ENCODE assay signal across 8 cellular contexts in genomic region chr12:71415336-71416231, GRCh38. TPM values are rescaled to one million over a fixed set of nuclear protein-coding genes. Genes with fewer than 3 reads are reported as not detected.
DNase-seq lines count a peak whose midpoint lies in the region; TF ChIP-seq lines count a peak whose summit lies in the region.

No MANE protein-coding gene starts in this region.

- H3K27ac ChIP-seq in HEK293 (ENCODE audit: extremely low read depth, low read depth, low read length) (no peak overlapping the region), SJSA1 (no peak overlapping the region)

- H3K36me3 Mint-ChIP-seq in T-helper 2 cell treated with Interferon-gamma antibody and Interleukin-4, amounts not matched to agents 5 μg/mL and 100 μg/mL, for 36 hours (ENCODE audit: low read depth) = no peaks in the 10 kb centered on the region

- no peaks in the 10 kb centered on the region for H3K4me1 Mint-ChIP-seq in T-helper 2 cell treated with Interferon-gamma antibody and Interleukin-4, amounts not matched to agents 5 μg/mL and 100 μg/mL, for 36 hours (ENCODE audit: low read depth)

- H3K4me1 ChIP-seq in HEK293 (ENCODE audit: control insufficient read depth, insufficient read depth, low read length) (no peaks in the 10 kb centered on the region), SJSA1 (replicated peaks) (no peaks in the 10 kb centered on the region)

- DNase-seq in ACHN (peak; percentile 76), GM06990 (ENCODE audit: extremely low read depth, insufficient read length) (no peak), M059J (ENCODE audit: low read depth) (peak; percentile 56), SJSA1 (ENCODE audit: low read depth in 1 of 2, low spot score in 2 of 2) (peak; percentile 39 to 40), epidermal melanocyte (ENCODE audit: insufficient read length, low spot score) (peak; percentile 67), myocyte (ENCODE audit: low read depth) (peak; percentile 77)
- DNase-seq in T-helper 2 cell treated with Interferon-gamma antibody and Interleukin-4, amounts not matched to agents 5 μg/mL and 100 μg/mL, for 36 hours (ENCODE audit: low spot score) = no peak

- H3K27me3 Mint-ChIP-seq in T-helper 2 cell treated with Interferon-gamma antibody and Interleukin-4, amounts not matched to agents 5 μg/mL and 100 μg/mL, for 36 hours (ENCODE audit: low read depth) = no peaks in the 10 kb centered on the region

- TF ChIP-seq CTCF in GM06990 (IDR thresholded peaks at IDR 0.05; ENCODE audit: insufficient read depth, low read length, poor library complexity, severe bottlenecking) = peak; percentile 78
- peak; percentile 52 for TF ChIP-seq CTCF in HEK293 (tag by site-specific recombination; IDR thresholded peaks at IDR 0.05)

- H3K9me3 Mint-ChIP-seq in T-helper 2 cell treated with Interferon-gamma antibody and Interleukin-4, amounts not matched to agents 5 μg/mL and 100 μg/mL, for 36 hours = peaks cover 3% of the 10 kb centered on the region

- CTCF ChIA-PET in HEK293 (lab: Yijun Ruan, JAX) = interaction anchor here (0.6 to 4.2 kb wide), 43 partner anchors 9 to 535 kb away, joined by 3 to 39 read pairs (median 4); no protein-coding TSS in a partner anchor

- H3K9me3 ChIP-seq in HEK293 (ENCODE audit: control insufficient read depth, insufficient read depth, low read depth, low read length) (no peaks in the 10 kb centered on the region; the same call in 1 of the 2 replicates), SJSA1 (replicated peaks) (no peaks in the 10 kb centered on the region)

- POLR2A ChIA-PET in HEK293 (lab: Yijun Ruan, JAX) = no interaction called here

- H3K27ac Mint-ChIP-seq in T-helper 2 cell treated with Interferon-gamma antibody and Interleukin-4, amounts not matched to agents 5 μg/mL and 100 μg/mL, for 36 hours = no peak overlapping the region

- no peak overlapping the region for H3K4me3 ChIP-seq in GM06990 (replicated peaks; ENCODE audit: low read depth, low read length)
- H3K4me3 ChIP-seq in HEK293 (ENCODE audit: low read depth, low read length) = no peak overlapping the region
- H3K4me3 ChIP-seq in SJSA1 = no peak overlapping the region

- H3K27me3 ChIP-seq in GM06990 (replicated peaks; ENCODE audit: control insufficient read depth, insufficient read depth, low read length) (no peaks in the 10 kb centered on the region), SJSA1 (replicated peaks) (no peaks in the 10 kb centered on the region)

- H3K4me3 Mint-ChIP-seq in T-helper 2 cell treated with Interferon-gamma antibody and Interleukin-4, amounts not matched to agents 5 μg/mL and 100 μg/mL, for 36 hours = no peak overlapping the region

- H3K36me3 ChIP-seq in GM06990 (ENCODE audit: control insufficient read depth, insufficient read depth, low read length) (no peaks in the 10 kb centered on the region), HEK293 (ENCODE audit: control insufficient read depth in 2 of 2, insufficient read depth in 1 of 2, low read length in 2 of 2) (no peaks in the 10 kb centered on the region), SJSA1 (no peaks in the 10 kb centered on the region)

- in situ Hi-C loops in ACHN (cut with HindIII; ENCODE audit: low pct_ligation_motif_present, low pct_unique_long_range_greater_than_20kb, low sequenced_read_pairs) = no loop called here

TF ChIP-seq in HEK293, 187 proteins besides CTCF, POLR2A, EP300 and RAD21 (continues in another document):
- TF ChIP-seq PRDM4 (tag by site-specific recombination; IDR thresholded peaks at IDR 0.05) (no peak), KLF17 (tag by site-specific recombination; IDR thresholded peaks at IDR 0.05) (no peak), ZNF544 (tag by site-specific recombination; IDR thresholded peaks at IDR 0.05) (no peak), ZSCAN30 (tag by site-specific recombination; IDR thresholded peaks at IDR 0.05) (peak; percentile 71; the same call in 1 of the 2 replicates), ZNF776 (tag by site-specific recombination; IDR thresholded peaks at IDR 0.05; ENCODE audit: borderline replicate concordance) (no peak), ZNF701 (tag by site-specific recombination; IDR thresholded peaks at IDR 0.05) (no peak), PRDM10 (tag by site-specific recombination; IDR thresholded peaks at IDR 0.05) (0 out of 2 replicates have a peak, but pooled peaks have one; percentile 16), ZNF654 (tag by site-specific recombination; IDR thresholded peaks at IDR 0.05; ENCODE audit: low read depth) (peak; percentile 89), ZNF48 (tag by site-specific recombination; IDR thresholded peaks at IDR 0.05) (no peak), ZNF433 (tag by site-specific recombination; IDR thresholded peaks at IDR 0.05; ENCODE audit: low read depth) (no peak), ZNF266 (tag by site-specific recombination; IDR thresholded peaks at IDR 0.05; ENCODE audit: low read depth) (no peak), ZNF645 (tag by site-specific recombination; IDR thresholded peaks at IDR 0.05) (no peak), ZNF529 (tag by site-specific recombination; IDR thresholded peaks at IDR 0.05; ENCODE audit: insufficient replicate concordance) (no peak), ZNF777 (tag by site-specific recombination; IDR thresholded peaks at IDR 0.05; ENCODE audit: borderline replicate concordance) (no peak), ZNF174 (tag by site-specific recombination; IDR thresholded peaks at IDR 0.05) (no peak), ZNF350 (tag by site-specific recombination; IDR thresholded peaks at IDR 0.05) (no peak), ZNF335 (tag by site-specific recombination; conservative IDR thresholded peaks at IDR 0.05) (no peak), ZNF2 (tag by site-specific recombination; IDR thresholded peaks at IDR 0.05) (0 out of 2 replicates have a peak, but pooled peaks have one; percentile 41), ZNF37A (tag by site-specific recombination; IDR thresholded peaks at IDR 0.05) (no peak)

RNA-seq across cellular contexts. Expression of gene LGR5, which starts 24.0 kb away (rescaled TPM):
- total RNA-seq in M059J (2014; rRNA removed; shearing (Covaris generic)) = 0.07 and 0.49 TPM in 2 replicates
- total RNA-seq in SJSA1 (2014; rRNA removed; shearing (Covaris generic)) = not detected in 2 replicates
- total RNA-seq in myocyte = not detected in 2 replicates
- polyA plus RNA-seq in myocyte (2012) = 0.03 TPM

Comparison
In these comparisons a context has a peak if more than half of its experiments do, and no peak if none do; other contexts are left out.
1. DNase-seq: peak in ACHN (single experiment), M059J (single experiment), SJSA1 (2 of 2), epidermal melanocyte (single experiment) and myocyte (single experiment); none in GM06990 (single experiment) and T-helper 2 cell treated with Interferon-gamma antibody and Interleukin-4, amounts not matched to agents 5 μg/mL and 100 μg/mL, for 36 hours (single experiment).